ENCODE assay signal across 7 cellular contexts in genomic region chr11:28339488-28339887, GRCh38.
"Had no signal": no experiment of that assay in that cellular context is flagged by ENCODE, and none has a peak within 500 bp of the region (broad histone marks: within the 10 kb centered on the region; RNA-seq: fewer than 3 reads in every experiment).

No MANE protein-coding gene starts in this region.

- DNase-seq: H7, IMR-90, Kasumi-1, KG1 had no signal

- ATAC-seq: GM23338, HCT116 had no signal

- H3K36me3 ChIP-seq: HAP-1 had no signal

- H3K4me1 ChIP-seq: HAP-1 had no signal

- H3K4me3 ChIP-seq: GM23338, HAP-1 had no signal
